9 cellular contexts compared by ENCODE assay signal in genomic region chr6:35487653-35488516, GRCh38. TPM values are rescaled to one million over a fixed set of nuclear protein-coding genes. Genes with fewer than 3 reads are reported as not detected.
DNase-seq lines count a peak whose midpoint lies in the region; ATAC-seq and TF ChIP-seq lines count a peak whose summit lies in the region.
"Had no signal": no experiment of that assay in that cellular context is flagged by ENCODE, and none has a peak within 500 bp of the region (broad histone marks: within the 10 kb centered on the region; RNA-seq: fewer than 3 reads in every experiment).

No MANE protein-coding gene starts in this region.

- H3K27ac ChIP-seq in A673 (ENCODE audit: low read depth, low read length, poor library complexity, severe bottlenecking) (peak overlapping the region; percentile 28), HUES6 (ENCODE audit: low read depth, low read length) (peak overlapping the region; percentile 55; the same call in 1 of the 2 replicates)
- H3K27ac ChIP-seq: SK-N-MC had no signal

- H3K4me1 ChIP-seq in A673 (ENCODE audit: insufficient read depth, low read length, poor library complexity, severe bottlenecking): peaks cover 58% of the 10 kb centered on the region
- peaks cover 75% of the 10 kb centered on the region for H3K4me1 ChIP-seq in HUES6 (ENCODE audit: control insufficient read depth, insufficient read depth, low read length)
- H3K4me1 ChIP-seq in mucosa of descending colon (ENCODE audit: low read depth): peaks cover 43% of the 10 kb centered on the region

- ATAC-seq in mucosa of descending colon: peak; percentile 71

- no TSS peak for BruUV-seq in A673 (replicated peaks; lab: Mats Ljungman, UMichigan)

- DNase-seq in A673 (ENCODE audit: low spot score) (no peak), astrocyte of the spinal cord (ENCODE audit: low read depth, low spot score) (peak; percentile 35), mucosa of descending colon (peak; percentile 82 to 88 (median 85)), inferior parietal cortex (ENCODE audit: extremely low spot score) (no peak), NCI-H1105 (lab: John Stamatoyannopoulos, UW) (no peak), KG1 (lab: John Stamatoyannopoulos, UW) (no peak)
- DNase-seq in activated naive CD4-positive, alpha-beta T cell treated with anti-CD3 and anti-CD28 coated beads for 36 hours: no peak

- H3K36me3 Mint-ChIP-seq in activated naive CD4-positive, alpha-beta T cell treated with anti-CD3 and anti-CD28 coated beads for 36 hours (ENCODE audit: low read depth): no peaks in the 10 kb centered on the region

- H3K9me3 ChIP-seq in A673 (ENCODE audit: low read depth, low read length, poor library complexity, severe bottlenecking): no peaks in the 10 kb centered on the region
- no peaks in the 10 kb centered on the region for H3K9me3 ChIP-seq in HUES6 (ENCODE audit: control insufficient read depth, insufficient read depth, low read depth, low read length)
- no peaks in the 10 kb centered on the region for H3K9me3 ChIP-seq in mucosa of descending colon

- intact Hi-C loops in A673 (cut with micrococcal nuclease; ENCODE audit: unreplicated experiment) (no loop called here), mucosa of descending colon (cut with DNase I, micrococcal nuclease) (no loop called here)
- intact Hi-C loops in activated naive CD4-positive, alpha-beta T cell treated with anti-CD3 and anti-CD28 coated beads for 36 hours (cut with micrococcal nuclease): no loop called here

- H3K27ac Mint-ChIP-seq in activated naive CD4-positive, alpha-beta T cell treated with anti-CD3 and anti-CD28 coated beads for 36 hours: no peak overlapping the region

- TF ChIP-seq CTCF in A673 (conservative IDR thresholded peaks at IDR 0.05; ENCODE audit: low read depth, low read length) (no peak), astrocyte of the spinal cord (IDR thresholded peaks at IDR 0.05; ENCODE audit: low read depth, low read length) (no peak), mucosa of descending colon (IDR thresholded peaks at IDR 0.05) (no peak)

- in situ Hi-C loops in astrocyte of the spinal cord (cut with HindIII; ENCODE audit: low sequenced_read_pairs): no loop called here

- peaks cover 3% of the 10 kb centered on the region for H3K4me1 Mint-ChIP-seq in activated naive CD4-positive, alpha-beta T cell treated with anti-CD3 and anti-CD28 coated beads for 36 hours (ENCODE audit: low read depth)

- no peaks in the 10 kb centered on the region for H3K9me3 Mint-ChIP-seq in activated naive CD4-positive, alpha-beta T cell treated with anti-CD3 and anti-CD28 coated beads for 36 hours

- H3K4me3 ChIP-seq in A673 (ENCODE audit: low read depth, low read length, poor library complexity, severe bottlenecking) (no peak overlapping the region), HUES6 (ENCODE audit: low read depth, low read length) (no peak overlapping the region), astrocyte of the spinal cord (ENCODE audit: low read depth, low read length) (no peak overlapping the region), mucosa of descending colon (no peak overlapping the region)
- H3K4me3 ChIP-seq: SK-N-MC had no signal

- H3K36me3 ChIP-seq in A673 (ENCODE audit: insufficient read depth, low read length, poor library complexity, severe bottlenecking) (no peaks in the 10 kb centered on the region), HUES6 (ENCODE audit: control insufficient read depth, insufficient read depth, low read length) (peaks cover 9% of the 10 kb centered on the region), mucosa of descending colon (ENCODE audit: low read depth) (no peaks in the 10 kb centered on the region)

- CTCF ChIA-PET in A673 (lab: Charles Lee): interaction anchor here (0.6 kb wide), 1 partner anchor 10 kb away, joined by 9 read pairs; no protein-coding TSS in a partner anchor
- CTCF ChIA-PET in activated naive CD4-positive, alpha-beta T cell treated with anti-CD3 and anti-CD28 coated beads for 36 hours (lab: Charles Lee): no interaction called here

- H3K9ac ChIP-seq in HUES6 (ENCODE audit: low read length): peak overlapping the region; percentile 55

- H3K27me3 Mint-ChIP-seq in activated naive CD4-positive, alpha-beta T cell treated with anti-CD3 and anti-CD28 coated beads for 36 hours (ENCODE audit: low read depth): no peaks in the 10 kb centered on the region

- POLR2A ChIA-PET in A673 (lab: Charles Lee; ENCODE audit: low non-redundant PET): interaction anchor here (0.6 kb wide), 1 partner anchor 234 kb away, joined by 4 read pairs; no protein-coding TSS in a partner anchor

- H3K4me3 Mint-ChIP-seq in activated naive CD4-positive, alpha-beta T cell treated with anti-CD3 and anti-CD28 coated beads for 36 hours: no peak overlapping the region

- no peaks in the 10 kb centered on the region for H3K27me3 ChIP-seq in A673 (replicated peaks; ENCODE audit: insufficient read depth, low read depth, low read length, poor library complexity)
- H3K27me3 ChIP-seq in HUES6 (ENCODE audit: control insufficient read depth, insufficient read depth, low read length): no peaks in the 10 kb centered on the region

RNA-seq across cellular contexts. Expression of gene TEAD3, which starts 9.0 kb away (rescaled TPM):
- 10.3 and 17.0 TPM in 2 replicates for total RNA-seq in A673 (2021)
- 10 to 100 TPM; 28.3 to 98.0 (median 28.8) TPM for total RNA-seq in mucosa of descending colon
- total RNA-seq in activated naive CD4-positive, alpha-beta T cell treated with anti-CD3 and anti-CD28 coated beads for 36 hours: 1 to 10 TPM; 1.1 to 1.4 TPM

RNA-seq across cellular contexts. Expression of gene RPL10A, which starts 19.7 kb away (rescaled TPM):
- 1,064 and 1,085 TPM in 2 replicates for total RNA-seq in A673 (2021)
- total RNA-seq in mucosa of descending colon: 1,000 to 10,000 TPM in 1 of 3 donors, 100 to 1,000 TPM in 2; 849 to 1,069 (median 985) TPM
- total RNA-seq in activated naive CD4-positive, alpha-beta T cell treated with anti-CD3 and anti-CD28 coated beads for 36 hours: 1,000 to 10,000 TPM; 2,437 to 2,507 TPM

RNA-seq across cellular contexts. Expression of gene TULP1, which starts 24.8 kb away (rescaled TPM):
- total RNA-seq in A673 (2021) (0.66 TPM in 1 of 2 replicates, not detected in the other), mucosa of descending colon (not detected)
- total RNA-seq in activated naive CD4-positive, alpha-beta T cell treated with anti-CD3 and anti-CD28 coated beads for 36 hours: not detected

RNA-seq across cellular contexts. Expression of gene FANCE, which starts 35.7 kb away (rescaled TPM):
- 19.2 and 23.4 TPM in 2 replicates for total RNA-seq in A673 (2021)
- total RNA-seq in mucosa of descending colon: 1 to 10 TPM; 4.1 to 5.0 (median 4.4) TPM
- total RNA-seq in activated naive CD4-positive, alpha-beta T cell treated with anti-CD3 and anti-CD28 coated beads for 36 hours: 10 to 100 TPM; 16.3 TPM

Comparison
In these comparisons a context has a peak if more than half of its experiments do, and no peak if none do; other contexts are left out.
1. DNase-seq: peak in astrocyte of the spinal cord (single experiment) and mucosa of descending colon (3 of 3); none in A673 (single experiment), inferior parietal cortex (single experiment), NCI-H1105 (single experiment), KG1 (single experiment) and activated naive CD4-positive, alpha-beta T cell treated with anti-CD3 and anti-CD28 coated beads for 36 hours (single experiment).